In genomic region chr6:118656822-118657451, GRCh38 we compare ENCODE assay signal across 13 cellular contexts. TPM values are rescaled to one million over a fixed set of nuclear protein-coding genes. Genes with fewer than 3 reads are reported as not detected.
DNase-seq lines count a peak whose midpoint lies in the region; ATAC-seq and TF ChIP-seq lines count a peak whose summit lies in the region.
"Had no signal": no experiment of that assay in that cellular context is flagged by ENCODE, and none has a peak within 500 bp of the region (broad histone marks: within the 10 kb centered on the region; RNA-seq: fewer than 3 reads in every experiment).

No MANE protein-coding gene starts in this region.

- H3K4me1 Mint-ChIP-seq in activated T-cell treated with anti-CD3 and anti-CD28 coated beads, Interleukin-2, amount 50 U/mL, for 4 hours (ENCODE audit: low read depth), result peaks cover 60% of the 10 kb centered on the region
- H3K4me1 Mint-ChIP-seq in stimulated activated naive CD8-positive, alpha-beta T cell treated with anti-CD3 and anti-CD28 coated beads, Interleukin-15, Interleukin-2, amounts not matched to agents 100 ng/mL and 50 ng/mL, for 24 hours (ENCODE audit: low read depth), result peaks cover 77% of the 10 kb centered on the region

- H3K4me3 ChIP-seq in MM.1S (ENCODE audit: low read length) (no peak overlapping the region), breast epithelium (no peak overlapping the region)

- H3K4me1 ChIP-seq in MM.1S (ENCODE audit: low read length) (peaks cover 14% of the 10 kb centered on the region), breast epithelium (no peaks in the 10 kb centered on the region)

- intact Hi-C loops in breast epithelium (cut with DNase I; ENCODE audit: low total_unique reads), result no loop called here

- no peak for TF ChIP-seq POLR2A in breast epithelium (IDR thresholded peaks at IDR 0.05)

- no peaks in the 10 kb centered on the region for H4K20me1 ChIP-seq in MM.1S (ENCODE audit: insufficient read depth, low read length)

- H3K9ac ChIP-seq in MM.1S (ENCODE audit: low read length), result no peak overlapping the region

- H3K9me2 ChIP-seq in MM.1S (replicated peaks; ENCODE audit: insufficient read depth, low read length), result no peaks in the 10 kb centered on the region

- H3K27me3 Mint-ChIP-seq in activated T-cell treated with anti-CD3 and anti-CD28 coated beads, Interleukin-2, amount 50 U/mL, for 4 hours (ENCODE audit: low read depth), result no peaks in the 10 kb centered on the region
- no peaks in the 10 kb centered on the region for H3K27me3 Mint-ChIP-seq in stimulated activated naive CD8-positive, alpha-beta T cell treated with anti-CD3 and anti-CD28 coated beads, Interleukin-15, Interleukin-2, amounts not matched to agents 100 ng/mL and 50 ng/mL, for 24 hours

- H3F3A ChIP-seq in MM.1S (ENCODE audit: insufficient read depth, low read length), result 0 out of 2 replicates have a peak, but pooled peaks cover 4% of the 10 kb centered on the region

- H3K9me3 Mint-ChIP-seq in activated T-cell treated with anti-CD3 and anti-CD28 coated beads, Interleukin-2, amount 50 U/mL, for 4 hours, result no peaks in the 10 kb centered on the region
- H3K9me3 Mint-ChIP-seq in stimulated activated naive CD8-positive, alpha-beta T cell treated with anti-CD3 and anti-CD28 coated beads, Interleukin-15, Interleukin-2, amounts not matched to agents 100 ng/mL and 50 ng/mL, for 24 hours, result no peaks in the 10 kb centered on the region

- DNase-seq in activated T-cell treated with anti-CD3 and anti-CD28 coated beads, Interleukin-2, amount 50 U/mL, for 4 hours, result no peak
- no peak for DNase-seq in activated T-cell treated with anti-CD3 and anti-CD28 coated beads, Interleukin-2, amount 50 U/mL, for 1 hour
- DNase-seq in MM.1S (peak; percentile 44), breast epithelium (ENCODE audit: low spot score in 2 of 2) (no peak)
- peak; percentile 61 for DNase-seq in central memory CD4-positive, alpha-beta T cell
- DNase-seq: Karpas-422, NCI-H1694 treated with DMSO at 0.1 percent for 48 hours, NCI-H526 treated with DMSO at 0.1 percent for 48 hours, nucleus accumbens had no signal

- TF ChIP-seq CTCF in MM.1S (IDR thresholded peaks at IDR 0.05; ENCODE audit: low read length), result no peak
- no peak for TF ChIP-seq CTCF in breast epithelium (IDR thresholded peaks at IDR 0.05)

- H3K27me3 ChIP-seq in MM.1S (replicated peaks; ENCODE audit: insufficient read depth, low read length), result no peaks in the 10 kb centered on the region
- no peaks in the 10 kb centered on the region for H3K27me3 ChIP-seq in breast epithelium

- H3K4me3 Mint-ChIP-seq in activated T-cell treated with anti-CD3 and anti-CD28 coated beads, Interleukin-2, amount 50 U/mL, for 4 hours, result peak overlapping the region; percentile 17
- H3K4me3 Mint-ChIP-seq in stimulated activated naive CD8-positive, alpha-beta T cell treated with anti-CD3 and anti-CD28 coated beads, Interleukin-15, Interleukin-2, amounts not matched to agents 100 ng/mL and 50 ng/mL, for 24 hours, result peak overlapping the region; percentile 47

- ATAC-seq in activated T-cell treated with anti-CD3 and anti-CD28 coated beads, Interleukin-2, amount 50 U/mL, for 4 hours, result peak; percentile 20 to 39
- ATAC-seq in HG03442 (IDR thresholded peaks at IDR 0.05; ENCODE audit: unreplicated experiment) (no peak), GM19328 (IDR thresholded peaks at IDR 0.05; ENCODE audit: unreplicated experiment) (no peak)

- no peaks in the 10 kb centered on the region for H3K79me2 ChIP-seq in MM.1S (ENCODE audit: low read length)

- H2AFZ ChIP-seq in MM.1S (ENCODE audit: low read length), result no peak overlapping the region

- H3K36me3 ChIP-seq in MM.1S (replicated peaks; ENCODE audit: insufficient read depth, low read length) (no peaks in the 10 kb centered on the region), breast epithelium (no peaks in the 10 kb centered on the region)

- H3K4me2 ChIP-seq in MM.1S (ENCODE audit: low read depth, low read length), result no peak overlapping the region

- H3K27ac ChIP-seq in MM.1S (ENCODE audit: low read length), result peak overlapping the region; percentile 8; the same call in 1 of the 2 replicates
- no peak overlapping the region for H3K27ac ChIP-seq in breast epithelium
- H3K27ac ChIP-seq: epithelial cell of prostate had no signal

- H3K9me3 ChIP-seq in MM.1S (replicated peaks; ENCODE audit: insufficient read depth, low read length) (no peaks in the 10 kb centered on the region), breast epithelium (no peaks in the 10 kb centered on the region)

- H3K27ac Mint-ChIP-seq in stimulated activated naive CD8-positive, alpha-beta T cell treated with anti-CD3 and anti-CD28 coated beads, Interleukin-15, Interleukin-2, amounts not matched to agents 100 ng/mL and 50 ng/mL, for 24 hours, result peak overlapping the region; percentile 89

- H3K36me3 Mint-ChIP-seq in activated T-cell treated with anti-CD3 and anti-CD28 coated beads, Interleukin-2, amount 50 U/mL, for 4 hours (ENCODE audit: insufficient read depth), result peaks cover 3% of the 10 kb centered on the region
- H3K36me3 Mint-ChIP-seq in stimulated activated naive CD8-positive, alpha-beta T cell treated with anti-CD3 and anti-CD28 coated beads, Interleukin-15, Interleukin-2, amounts not matched to agents 100 ng/mL and 50 ng/mL, for 24 hours (ENCODE audit: low read depth), result peaks cover 31% of the 10 kb centered on the region

RNA-seq across cellular contexts. Expression of gene CEP85L, which starts 5.5 kb away (rescaled TPM):
- 10 to 100 TPM; 23.1 to 27.9 (median 26.8) TPM for total RNA-seq in activated T-cell treated with anti-CD3 and anti-CD28 coated beads, Interleukin-2, amount 50 U/mL, for 4 hours
- total RNA-seq in breast epithelium, result 10 to 100 TPM; 12.7 to 17.3 (median 15.7) TPM

Comparison
In these comparisons a context has a peak if more than half of its experiments do, and no peak if none do; other contexts are left out.
1. ATAC-seq: peak in activated T-cell treated with anti-CD3 and anti-CD28 coated beads, Interleukin-2, amount 50 U/mL, for 4 hours (2 of 2); none in HG03442 (single experiment) and GM19328 (single experiment).
2. DNase-seq: peak in MM.1S (single experiment) and central memory CD4-positive, alpha-beta T cell (single experiment); none in activated T-cell treated with anti-CD3 and anti-CD28 coated beads, Interleukin-2, amount 50 U/mL, for 4 hours (single experiment), activated T-cell treated with anti-CD3 and anti-CD28 coated beads, Interleukin-2, amount 50 U/mL, for 1 hour (single experiment) and breast epithelium (0 of 2).